In the genomic region with DNA sequence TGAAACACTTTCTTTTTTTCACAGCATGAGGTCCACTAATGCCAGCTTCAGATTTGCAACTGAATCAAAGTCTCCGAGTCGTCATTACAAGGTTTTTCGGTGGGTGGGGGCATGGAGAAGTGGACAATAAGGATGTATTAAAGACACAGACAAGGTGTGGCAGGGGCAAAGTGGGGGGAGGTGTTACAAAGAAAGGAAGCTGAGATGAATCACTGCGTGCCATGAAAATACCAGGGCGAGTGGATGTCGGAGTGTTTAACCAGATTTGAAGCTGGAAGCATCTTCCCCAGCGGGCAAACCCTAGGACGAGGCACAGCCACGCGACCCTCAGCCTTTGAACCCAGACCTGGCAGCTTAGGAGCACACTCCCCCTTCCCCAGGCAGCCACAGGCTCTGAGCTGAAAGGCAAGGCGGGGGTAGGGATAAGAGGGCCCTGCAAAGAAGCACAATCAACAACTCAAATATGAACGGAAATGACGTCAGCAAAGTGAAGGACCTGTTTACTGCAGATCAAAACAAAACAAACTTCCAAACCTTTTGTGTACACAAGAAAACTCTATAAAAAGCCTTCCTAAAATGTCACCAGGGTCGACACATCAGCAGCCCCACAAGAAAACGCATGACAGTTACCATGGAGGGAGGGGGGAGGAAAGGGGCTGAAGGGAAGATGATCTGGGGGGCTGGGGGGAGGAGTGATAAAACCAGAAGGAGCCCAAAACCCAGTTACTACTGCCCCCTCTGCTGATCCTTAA, we compare ENCODE assay signal across 1 cellular context.
TF ChIP-seq lines count a peak whose summit lies in the region.

No MANE protein-coding gene starts in this region.

TF ChIP-seq in HCT116, 20 proteins besides CTCF, POLR2A, EP300 and RAD21 (continued from another document):
- TF ChIP-seq, protein P1, sequence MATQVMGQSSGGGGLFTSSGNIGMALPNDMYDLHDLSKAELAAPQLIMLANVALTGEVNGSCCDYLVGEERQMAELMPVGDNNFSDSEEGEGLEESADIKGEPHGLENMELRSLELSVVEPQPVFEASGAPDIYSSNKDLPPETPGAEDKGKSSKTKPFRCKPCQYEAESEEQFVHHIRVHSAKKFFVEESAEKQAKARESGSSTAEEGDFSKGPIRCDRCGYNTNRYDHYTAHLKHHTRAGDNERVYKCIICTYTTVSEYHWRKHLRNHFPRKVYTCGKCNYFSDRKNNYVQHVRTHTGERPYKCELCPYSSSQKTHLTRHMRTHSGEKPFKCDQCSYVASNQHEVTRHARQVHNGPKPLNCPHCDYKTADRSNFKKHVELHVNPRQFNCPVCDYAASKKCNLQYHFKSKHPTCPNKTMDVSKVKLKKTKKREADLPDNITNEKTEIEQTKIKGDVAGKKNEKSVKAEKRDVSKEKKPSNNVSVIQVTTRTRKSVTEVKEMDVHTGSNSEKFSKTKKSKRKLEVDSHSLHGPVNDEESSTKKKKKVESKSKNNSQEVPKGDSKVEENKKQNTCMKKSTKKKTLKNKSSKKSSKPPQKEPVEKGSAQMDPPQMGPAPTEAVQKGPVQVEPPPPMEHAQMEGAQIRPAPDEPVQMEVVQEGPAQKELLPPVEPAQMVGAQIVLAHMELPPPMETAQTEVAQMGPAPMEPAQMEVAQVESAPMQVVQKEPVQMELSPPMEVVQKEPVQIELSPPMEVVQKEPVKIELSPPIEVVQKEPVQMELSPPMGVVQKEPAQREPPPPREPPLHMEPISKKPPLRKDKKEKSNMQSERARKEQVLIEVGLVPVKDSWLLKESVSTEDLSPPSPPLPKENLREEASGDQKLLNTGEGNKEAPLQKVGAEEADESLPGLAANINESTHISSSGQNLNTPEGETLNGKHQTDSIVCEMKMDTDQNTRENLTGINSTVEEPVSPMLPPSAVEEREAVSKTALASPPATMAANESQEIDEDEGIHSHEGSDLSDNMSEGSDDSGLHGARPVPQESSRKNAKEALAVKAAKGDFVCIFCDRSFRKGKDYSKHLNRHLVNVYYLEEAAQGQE (IDR thresholded peaks at IDR 0.05; ENCODE audit: low read depth), result no peak
- TF ChIP-seq FOSL1 (IDR thresholded peaks at IDR 0.05; ENCODE audit: low read depth) (peak; percentile 41; the same call in 1 of the 2 replicates), CEBPB (IDR thresholded peaks at IDR 0.05; ENCODE audit: low read depth) (no peak), ZFX (IDR thresholded peaks at IDR 0.05) (no peak)
TF ChIP-seq in HCT116: peak in this region for 5.
